1 cellular context compared by ENCODE assay signal in the genomic region with DNA sequence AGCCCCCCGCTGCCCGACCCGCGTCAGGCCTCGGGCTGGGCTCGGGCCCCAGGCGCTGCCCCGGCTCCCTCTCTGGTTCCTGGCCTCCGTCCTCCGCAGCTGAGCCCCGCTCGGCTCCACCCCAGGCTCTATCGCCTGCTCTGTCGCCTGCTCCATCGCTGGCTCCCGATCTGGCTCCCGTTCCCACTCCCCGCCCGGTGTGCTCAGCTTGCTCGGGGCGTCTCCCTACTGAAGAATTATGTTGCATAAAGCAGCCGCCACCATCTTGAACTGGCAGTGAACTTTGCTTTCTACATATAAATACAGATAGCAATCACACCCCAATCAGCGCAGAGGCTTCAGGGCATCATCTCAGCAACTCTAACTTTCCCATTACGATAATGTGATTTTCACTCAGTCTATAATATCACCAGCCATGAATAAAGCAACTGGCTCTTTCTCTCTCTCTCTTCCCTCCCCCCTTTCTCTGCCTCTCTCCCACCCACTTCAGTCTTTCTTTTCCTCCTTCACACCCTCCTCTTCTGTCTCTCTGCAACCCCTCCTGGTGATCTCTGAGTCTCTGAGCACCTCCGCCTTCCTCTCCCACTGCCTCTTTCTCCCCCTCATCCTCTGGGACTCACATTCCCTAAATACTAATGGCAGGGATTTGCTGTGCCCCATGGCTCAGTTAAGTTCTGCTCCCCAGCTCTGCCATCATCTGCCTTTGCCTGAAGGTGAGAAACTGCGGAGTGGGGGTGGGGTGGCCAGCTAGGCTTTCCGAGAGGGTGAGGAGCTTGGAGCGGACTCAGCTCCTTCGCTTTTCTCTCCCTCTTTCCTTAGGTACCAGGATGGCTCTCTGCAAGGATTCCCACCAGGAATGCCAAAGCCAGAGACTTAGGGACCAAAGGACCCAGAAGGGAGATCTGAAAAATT.
TF ChIP-seq lines count a peak whose summit lies in the region.

No MANE protein-coding gene starts in this region.

TF ChIP-seq in IMR-90, 13 proteins besides CTCF, POLR2A, EP300 and RAD21 (continued from another document):
- TF ChIP-seq CHD1 (IDR thresholded peaks at IDR 0.05; ENCODE audit: low read depth, low read length): no peak
